ENCODE assay signal across 9 cellular contexts in the genomic region with DNA sequence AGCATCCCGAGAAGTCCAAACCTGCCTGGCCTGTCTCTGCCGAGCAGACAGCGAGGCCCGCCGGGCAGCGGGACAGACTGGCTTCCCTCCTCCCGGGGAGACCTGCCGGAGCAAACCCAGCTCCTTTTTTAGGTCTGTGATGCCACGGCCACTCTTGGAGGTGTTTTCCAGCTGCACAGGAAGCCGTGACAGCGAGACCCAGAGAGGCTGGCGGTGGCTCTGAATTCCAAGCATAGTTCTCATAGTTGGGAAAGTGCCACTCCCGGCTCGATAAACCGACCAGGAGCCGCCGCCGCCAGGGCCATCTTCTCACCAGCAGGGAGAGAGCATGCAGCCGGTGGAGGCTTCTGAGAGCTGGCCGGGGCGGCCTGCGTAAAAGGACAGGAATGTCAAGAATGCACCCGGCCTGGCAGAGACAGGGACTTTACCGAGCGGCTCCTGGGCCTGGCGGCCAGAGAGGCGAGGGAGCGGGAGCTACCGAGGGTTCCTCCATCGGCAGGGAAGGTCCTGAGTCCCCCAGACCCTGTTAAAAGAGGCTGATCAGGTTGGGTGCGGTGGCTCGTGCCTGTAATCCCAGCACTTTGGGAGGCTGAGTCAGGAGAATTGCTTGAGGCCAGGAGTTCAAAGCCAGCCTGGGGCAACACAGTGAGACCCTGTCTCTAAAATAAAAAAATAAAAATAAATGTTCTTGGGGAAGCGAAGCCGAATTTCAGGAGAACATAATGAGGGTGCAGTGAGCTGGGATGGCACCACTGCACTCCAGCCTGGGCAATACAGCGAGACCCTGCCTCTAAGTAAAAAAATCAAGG.
A peak's percentile ranks its signal among the peaks of the same experiment; 100 is the strongest.
DNase-seq lines count a peak whose midpoint lies in the region; ATAC-seq, FAIRE-seq and TF ChIP-seq lines count a peak whose summit lies in the region.
"Had no signal": no experiment of that assay in that cellular context is flagged by ENCODE, and none has a peak within 500 bp of the region (broad histone marks: within the 10 kb centered on the region; RNA-seq: fewer than 3 reads in every experiment).

No MANE protein-coding gene starts in this region.

- TF ChIP-seq CTCF in HFF-Myc (IDR thresholded peaks at IDR 0.05; ENCODE audit: low read depth, low read length, missing control alignments) (peak; percentile 19), MCF 10A (IDR thresholded peaks at IDR 0.05; ENCODE audit: unreplicated experiment) (peak; percentile 10), stomach (IDR thresholded peaks at IDR 0.05) (peak in 4 of 7 experiments; percentile 3 to 35 (median 14))

- POLR2A ChIA-PET in MCF 10A (lab: Yijun Ruan, JAX): interaction anchor here (0.6 to 6.8 kb wide), 15 partner anchors 7 to 1336 kb away, joined by 3 to 190 read pairs (median 5); a partner anchor contains a TSS

- H3K4me1 Mint-ChIP-seq in MCF 10A (ENCODE audit: insufficient read depth, unreplicated experiment): peaks cover 21% of the 10 kb centered on the region

- H3K4me1 ChIP-seq in stomach: peaks cover 57 to 68% (median 60%) of the 10 kb centered on the region in 4 donors

- TSS peak; percentile 73 for BruUV-seq in MCF 10A (replicated peaks; lab: Mats Ljungman, UMichigan)

- peaks cover 7% of the 10 kb centered on the region for H3K36me3 Mint-ChIP-seq in MCF 10A (ENCODE audit: insufficient read depth, unreplicated experiment)

- CTCF ChIA-PET in MCF 10A (lab: Yijun Ruan, JAX): interaction anchor here (0.6 to 5.7 kb wide), 10 partner anchors 10 to 159 kb away, joined by 3 to 62 read pairs (median 4); a partner anchor contains a TSS

- H3K4me3 ChIP-seq in HFF-Myc (replicated peaks; ENCODE audit: low read depth, low read length) (no peak overlapping the region; the same call in 1 of the 2 replicates), stomach (peak overlapping the region in 3 of 4 donors; percentile 8 to 25 (median 12))

- no peak for ATAC-seq in HG03025 (IDR thresholded peaks at IDR 0.05; ENCODE audit: low FRiP score, unreplicated experiment)

- H3K27me3 Mint-ChIP-seq in MCF 10A (ENCODE audit: insufficient read depth, unreplicated experiment): no peaks in the 10 kb centered on the region
- H3K27me3 Mint-ChIP-seq: naive B cell had no signal

- DNase-seq in HFF-Myc (ENCODE audit: extremely low read depth, low read depth) (peak; percentile 81), MCF 10A (ENCODE audit: unreplicated experiment) (peak; percentile 97), iris pigment epithelial cell (ENCODE audit: low read depth) (peak; percentile 99), stomach (peak; percentile 89), frontal cortex (ENCODE audit: low spot score in 2 of 2) (no peak), NCI-H774 (lab: John Stamatoyannopoulos, UW) (no peak)
- no peak for DNase-seq in stimulated activated naive CD4-positive, alpha-beta T cell treated with Interleukin-2 at 50 U/mL for 16 hours (lab: John Stamatoyannopoulos, UW)
- DNase-seq: naive B cell had no signal

- FAIRE-seq in frontal cortex (lab: Jason Lieb, UNC): no peak

- H3K36me3 ChIP-seq in stomach: no peaks in the 10 kb centered on the region

- H3K9me3 ChIP-seq in stomach: no peaks in the 10 kb centered on the region

- peak overlapping the region; percentile 56 for H3K4me3 Mint-ChIP-seq in MCF 10A (ENCODE audit: unreplicated experiment)
- H3K4me3 Mint-ChIP-seq: naive B cell had no signal

- TF ChIP-seq POLR2A in stomach (IDR thresholded peaks at IDR 0.05): no peak

- peak overlapping the region; percentile 89 for H3K27ac Mint-ChIP-seq in MCF 10A (ENCODE audit: low read depth, unreplicated experiment)

- no peaks in the 10 kb centered on the region for H3K27me3 ChIP-seq in stomach

- 21 to 26% (median 23%) methylated on average over 15 to 35 of the region's 35 CpGs for WGBS in stomach, 5 donors

- no peaks in the 10 kb centered on the region for H3K9me3 Mint-ChIP-seq in MCF 10A (ENCODE audit: unreplicated experiment)
- H3K9me3 Mint-ChIP-seq: naive B cell had no signal

- intact Hi-C loops in MCF 10A (cut with micrococcal nuclease) (loop anchor here (1.0 kb wide), 1 partner anchor 50 kb away; no protein-coding TSS in a partner anchor), stomach (cut with DNase I; ENCODE audit: low total_unique reads) (loop anchor here (10.0 kb wide), 1 partner anchor 66 kb away; a partner anchor contains a TSS)

- TF ChIP-seq EP300 in stomach (IDR thresholded peaks at IDR 0.05): no peak

- H3K27ac ChIP-seq in stomach: peak overlapping the region; percentile 17 to 94 (median 90)

Comparison
In these comparisons a context has a peak if more than half of its experiments do, and no peak if none do; other contexts are left out.
1. DNase-seq: peak in HFF-Myc (single experiment), MCF 10A (single experiment), iris pigment epithelial cell (single experiment) and stomach (single experiment); none in stimulated activated naive CD4-positive, alpha-beta T cell treated with Interleukin-2 at 50 U/mL for 16 hours (single experiment), frontal cortex (0 of 2) and NCI-H774 (single experiment).
2. Peak in every context shown above with its lines, with median percentiles within 50 percentile points of each other: CTCF ChIP-seq.